14 cellular contexts compared by ENCODE assay signal in the genomic region with DNA sequence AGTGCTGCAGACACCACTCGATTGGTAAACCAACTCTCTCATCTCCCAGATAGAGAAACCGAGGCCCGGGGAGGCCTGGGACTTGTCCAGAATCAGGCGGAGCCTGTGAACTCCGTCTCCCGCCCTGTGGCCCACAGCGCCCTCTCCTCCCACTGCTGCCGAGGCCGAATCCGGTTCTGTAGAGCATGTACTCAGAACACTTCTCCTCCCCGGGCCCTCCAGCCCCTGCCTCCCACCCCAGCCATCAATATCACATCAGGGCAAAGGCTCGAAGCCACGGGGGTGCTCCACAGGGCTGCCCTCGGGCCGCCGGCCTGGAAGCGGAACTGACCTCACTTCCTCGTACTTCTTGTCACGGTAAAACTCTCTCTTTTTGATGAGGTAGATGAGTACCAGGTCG. TPM values are rescaled to one million over a fixed set of nuclear protein-coding genes. Genes with fewer than 3 reads are reported as not detected.
"Had no signal": no experiment of that assay in that cellular context is flagged by ENCODE, and none has a peak within 500 bp of the region (broad histone marks: within the 10 kb centered on the region; RNA-seq: fewer than 3 reads in every experiment).

No MANE protein-coding gene starts in this region.

- H3K4me3 Mint-ChIP-seq: activated naive CD4-positive, alpha-beta T cell treated with anti-CD3 and anti-CD28 coated beads for 36 hours; central memory CD8-positive, alpha-beta T cell; type B pancreatic cell had no signal

- ATAC-seq: left lung had no signal

- H3K9me3 Mint-ChIP-seq: activated naive CD4-positive, alpha-beta T cell treated with anti-CD3 and anti-CD28 coated beads for 36 hours; central memory CD8-positive, alpha-beta T cell; type B pancreatic cell had no signal

- H3K27ac Mint-ChIP-seq: activated naive CD4-positive, alpha-beta T cell treated with anti-CD3 and anti-CD28 coated beads for 36 hours; progenitor cell of endocrine pancreas; type B pancreatic cell had no signal

- H3K27me3 Mint-ChIP-seq: central memory CD8-positive, alpha-beta T cell had no signal

- DNase-seq: activated CD4-positive, CD25-positive, alpha-beta regulatory T cell; activated naive CD4-positive, alpha-beta T cell treated with anti-CD3 and anti-CD28 coated beads for 36 hours; colonic mucosa; erythroblast; foreskin melanocyte; left lung; mammary epithelial cell; midbrain; stimulated activated CD4-positive, alpha-beta T cell treated with anti-CD3 and anti-CD28 coated beads, Interleukin-2, amount 100 ng/mL, for 48 hours; testis had no signal

- H3K36me3 Mint-ChIP-seq: type B pancreatic cell had no signal

RNA-seq across cellular contexts. Expression of a gene that starts 14.4 kb away (rescaled TPM):
- total RNA-seq: ascending aorta had no signal
